20 cellular contexts compared by ENCODE assay signal in the genomic region with DNA sequence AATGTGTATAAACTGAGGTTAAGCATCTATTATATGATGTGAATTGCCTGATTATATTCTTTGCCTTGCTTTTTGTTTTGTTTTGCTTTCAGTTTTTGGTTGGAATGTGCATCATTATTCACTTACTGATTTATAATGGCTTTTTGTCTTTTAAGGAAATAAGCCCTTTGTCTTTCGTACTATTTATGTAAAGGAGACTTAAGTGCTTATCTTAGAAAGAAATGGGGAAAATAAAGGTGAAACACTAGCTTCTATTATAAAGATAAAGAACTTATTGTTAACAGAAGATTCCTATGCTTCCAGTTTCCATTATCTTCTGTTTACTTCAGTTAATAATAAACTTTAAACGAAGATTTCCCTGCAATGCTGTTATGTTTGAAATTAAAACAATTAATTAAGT.
"Had no signal": no experiment of that assay in that cellular context is flagged by ENCODE, and none has a peak within 500 bp of the region (broad histone marks: within the 10 kb centered on the region; RNA-seq: fewer than 3 reads in every experiment).

No MANE protein-coding gene starts in this region.

- H3K4me3 ChIP-seq: right atrium auricular region, sigmoid colon, skin epidermis, suprapubic skin, thyroid gland, upper lobe of left lung, uterus had no signal

- H3K27ac ChIP-seq: parathyroid adenoma, right atrium auricular region, sigmoid colon, skin epidermis, suprapubic skin, thyroid gland, upper lobe of left lung, uterus had no signal

- H3K4me1 ChIP-seq: parathyroid adenoma, right atrium auricular region, sigmoid colon, suprapubic skin, thyroid gland, upper lobe of left lung, uterus had no signal

- H2AFZ ChIP-seq: parathyroid adenoma had no signal

- H3K9ac ChIP-seq: parathyroid adenoma had no signal

- DNase-seq: cortex of kidney; dorsolateral prefrontal cortex; effector CD8-positive, alpha-beta T cell; hippocampal formation; kidney glomerular epithelial cell; mesendoderm; naive B cell; sigmoid colon; stimulated activated CD8-positive, alpha-beta memory T cell treated with anti-CD3 and anti-CD28 coated beads, Interleukin-4, amount 100 ng/mL, for 48 hours; stimulated activated naive CD8-positive, alpha-beta T cell treated with anti-CD3 and anti-CD28 coated beads, Interleukin-15, Interleukin-2, amounts not matched to agents 100 U/mL and 50 U/mL, for 24 hours; thyroid gland; upper lobe of left lung; uterus had no signal

- H3K9me3 ChIP-seq: right atrium auricular region, sigmoid colon, suprapubic skin, thyroid gland, upper lobe of left lung, uterus had no signal

- ATAC-seq: esophagus mucosa; stimulated activated effector memory CD8-positive, alpha-beta T cell treated with anti-CD3 and anti-CD28 coated beads, Interleukin-12 subunit alpha, Interleukin-12 subunit beta, amount 100 ng/mL, for 72 hours; stimulated activated naive CD8-positive, alpha-beta T cell treated with anti-CD3 and anti-CD28 coated beads, Interleukin-15, Interleukin-2, amounts not matched to agents 100 U/mL and 50 U/mL, for 24 hours had no signal

- FAIRE-seq: endometrium had no signal

- H3K79me2 ChIP-seq: parathyroid adenoma had no signal

- H3K36me3 ChIP-seq: right atrium auricular region, sigmoid colon, suprapubic skin, thyroid gland, upper lobe of left lung, uterus had no signal

- H3K27me3 ChIP-seq: dorsolateral prefrontal cortex, right atrium auricular region, sigmoid colon, suprapubic skin, thyroid gland, upper lobe of left lung, uterus had no signal
